Comparison of ENCODE assay signal across 8 cellular contexts in genomic region chr1:23825076-23825761, GRCh38. TPM values are rescaled to one million over a fixed set of nuclear protein-coding genes. Genes with fewer than 3 reads are reported as not detected.
DNase-seq lines count a peak whose midpoint lies in the region; ATAC-seq and TF ChIP-seq lines count a peak whose summit lies in the region.

HMGCL (minus strand) TSS chr1:23825429; CDS start chr1:23825415, 14 bp downstream.

- peaks cover 3% of the 10 kb centered on the region for H4K20me1 ChIP-seq in Loucy (ENCODE audit: insufficient read depth, low read length, poor library complexity, severe bottlenecking)
- H4K20me1 ChIP-seq in neural cell (ENCODE audit: insufficient read depth), result no peaks in the 10 kb centered on the region

- H3K4me3 ChIP-seq in Loucy (ENCODE audit: low read length, poor library complexity, severe bottlenecking), result peak within 1 kb of the TSS; percentile 99
- peak within 1 kb of the TSS; percentile 95 for H3K4me3 ChIP-seq in fibroblast of villous mesenchyme (ENCODE audit: low read depth, low read length)
- peak within 1 kb of the TSS; percentile 89 for H3K4me3 ChIP-seq in neural cell (ENCODE audit: low read length)

- H3K9me3 ChIP-seq in Loucy (ENCODE audit: insufficient read depth, low read depth, low read length), result no peaks in the 10 kb centered on the region
- H3K9me3 ChIP-seq in neural cell (ENCODE audit: low read length), result no peaks in the 10 kb centered on the region

- no peaks in the 10 kb centered on the region for H3K27me3 ChIP-seq in Loucy (ENCODE audit: insufficient read depth, low read length, poor library complexity, severe bottlenecking)
- H3K27me3 ChIP-seq in neural cell (ENCODE audit: insufficient read depth, low read depth, low read length), result no peaks in the 10 kb centered on the region

- no peak for TF ChIP-seq EP300 in neural cell (conservative IDR thresholded peaks at IDR 0.05; ENCODE audit: poor library complexity, severe bottlenecking)

- peaks cover 18% of the 10 kb centered on the region for H3K79me2 ChIP-seq in Loucy (ENCODE audit: insufficient read depth, low read length)
- H3K79me2 ChIP-seq in neural cell (replicated peaks; ENCODE audit: insufficient read depth, low read length), result no peaks in the 10 kb centered on the region

- peak within 1 kb of the TSS; percentile 95 to 99 for H3K27ac Mint-ChIP-seq in stimulated activated naive CD8-positive, alpha-beta T cell treated with anti-CD3 and anti-CD28 coated beads, Interleukin-15, amount 100 ng/mL, for 72 hours

- H3K9ac ChIP-seq in Loucy (ENCODE audit: low read depth, low read length, poor library complexity, severe bottlenecking) (peak within 1 kb of the TSS; percentile 94), neural cell (ENCODE audit: low read length) (peak within 1 kb of the TSS; percentile 91)

- peak within 1 kb of the TSS; percentile 84 for H3K27ac ChIP-seq in neural cell (ENCODE audit: low read length)

- ATAC-seq in GM21737 (IDR thresholded peaks at IDR 0.05; ENCODE audit: unreplicated experiment), result peak; percentile 82
- ATAC-seq in stimulated activated naive CD8-positive, alpha-beta T cell treated with anti-CD3 and anti-CD28 coated beads, Interleukin-15, amount 100 ng/mL, for 72 hours, result peak; percentile 97

- H3K4me2 ChIP-seq in Loucy (ENCODE audit: low read depth, low read length, poor library complexity, severe bottlenecking), result peak within 1 kb of the TSS; percentile 95
- H3K4me2 ChIP-seq in neural cell (ENCODE audit: low read length), result peak within 1 kb of the TSS; percentile 88

- H3F3A ChIP-seq in Loucy (ENCODE audit: low read depth) (no peaks in the 10 kb centered on the region), neural cell (ENCODE audit: insufficient read depth, low read length, poor library complexity, severe bottlenecking) (no peaks in the 10 kb centered on the region)

- TF ChIP-seq CTCF in Loucy (conservative IDR thresholded peaks at IDR 0.05; ENCODE audit: low read length) (no peak), fibroblast of villous mesenchyme (IDR thresholded peaks at IDR 0.05; ENCODE audit: insufficient read depth, low read depth, low read length) (no peak), neural cell (IDR thresholded peaks at IDR 0.05; ENCODE audit: poor library complexity, severe bottlenecking) (no peak)

- H3K4me3 Mint-ChIP-seq in stimulated activated naive CD8-positive, alpha-beta T cell treated with anti-CD3 and anti-CD28 coated beads, Interleukin-15, amount 100 ng/mL, for 72 hours, result peak within 1 kb of the TSS; percentile 93 to 96

- H3K4me1 Mint-ChIP-seq in stimulated activated naive CD8-positive, alpha-beta T cell treated with anti-CD3 and anti-CD28 coated beads, Interleukin-15, amount 100 ng/mL, for 72 hours, result peaks cover 21% of the 10 kb centered on the region

- H3K9me2 ChIP-seq in Loucy (replicated peaks; ENCODE audit: low read depth, low read length) (no peaks in the 10 kb centered on the region), neural cell (ENCODE audit: insufficient read depth, low read length) (no peaks in the 10 kb centered on the region)

- peaks cover 26% of the 10 kb centered on the region for H3K4me1 ChIP-seq in Loucy (ENCODE audit: insufficient read depth, low read length, poor library complexity, severe bottlenecking)

- TF ChIP-seq RAD21 in neural cell (conservative IDR thresholded peaks at IDR 0.05), result no peak

- H3K36me3 ChIP-seq in Loucy (ENCODE audit: insufficient read depth, low read length) (no peaks in the 10 kb centered on the region), neural cell (ENCODE audit: insufficient read depth, low read length) (no peaks in the 10 kb centered on the region)

- H2AFZ ChIP-seq in Loucy (ENCODE audit: low read length), result peak within 1 kb of the TSS; percentile 86
- peak within 1 kb of the TSS; percentile 93 for H2AFZ ChIP-seq in neural cell (ENCODE audit: low read depth, low read length)

- DNase-seq in DMS53 (lab: John Stamatoyannopoulos, UW), result peak; percentile 94
- DNase-seq in SIG-M5 treated with dmso at 0.1 percent for 504 hours (lab: John Stamatoyannopoulos, UW; ENCODE audit: unreplicated experiment), result peak; percentile 84
- peak; percentile 79 for DNase-seq in activated gamma-delta T cell (lab: John Stamatoyannopoulos, UW)
- peak; percentile 89 for DNase-seq in fibroblast of villous mesenchyme (ENCODE audit: low read depth)
- DNase-seq in stimulated activated naive CD8-positive, alpha-beta T cell treated with anti-CD3 and anti-CD28 coated beads, Interleukin-15, amount 100 ng/mL, for 72 hours, result peak; percentile 82 to 85

- no peaks in the 10 kb centered on the region for H3K9me3 Mint-ChIP-seq in stimulated activated naive CD8-positive, alpha-beta T cell treated with anti-CD3 and anti-CD28 coated beads, Interleukin-15, amount 100 ng/mL, for 72 hours

- no peaks in the 10 kb centered on the region for H3K27me3 Mint-ChIP-seq in stimulated activated naive CD8-positive, alpha-beta T cell treated with anti-CD3 and anti-CD28 coated beads, Interleukin-15, amount 100 ng/mL, for 72 hours

TF ChIP-seq in neural cell, 6 proteins besides CTCF, POLR2A, EP300 and RAD21:
- TF ChIP-seq MXI1 (conservative IDR thresholded peaks at IDR 0.05; ENCODE audit: poor library complexity, severe bottlenecking), result peak; percentile 76
- peak; percentile 96 for TF ChIP-seq TAF1 (IDR thresholded peaks at IDR 0.05; ENCODE audit: low read depth)
- no peak for TF ChIP-seq EZH2 (IDR thresholded peaks at IDR 0.05; ENCODE audit: borderline replicate concordance, insufficient read depth, low read length, poor library complexity, severe bottlenecking)
- TF ChIP-seq SMC3 (conservative IDR thresholded peaks at IDR 0.05; ENCODE audit: poor library complexity), result no peak
- peak; percentile 97 for TF ChIP-seq POLR2AphosphoS5 (IDR thresholded peaks at IDR 0.05)
- TF ChIP-seq REST (IDR thresholded peaks at IDR 0.05; ENCODE audit: borderline replicate concordance), result peak; percentile 91

RNA-seq across cellular contexts. Expression of gene HMGCL, which starts in this region (rescaled TPM):
- 30.3 and 37.1 TPM in 2 replicates for total RNA-seq in fibroblast of villous mesenchyme
- 27.6 and 29.1 TPM in 2 replicates for polyA plus RNA-seq in neural cell
- polyA minus RNA-seq in neural cell, result 15.3 and 17.8 TPM in 2 replicates

Comparison
In these comparisons a context has a peak if more than half of its experiments do, and no peak if none do; other contexts are left out.
1. Peak in every context shown above with its lines: DNase-seq, ATAC-seq, H3K4me3 ChIP-seq and H3K27ac ChIP-seq.